1 cellular context compared by ENCODE assay signal in the genomic region with DNA sequence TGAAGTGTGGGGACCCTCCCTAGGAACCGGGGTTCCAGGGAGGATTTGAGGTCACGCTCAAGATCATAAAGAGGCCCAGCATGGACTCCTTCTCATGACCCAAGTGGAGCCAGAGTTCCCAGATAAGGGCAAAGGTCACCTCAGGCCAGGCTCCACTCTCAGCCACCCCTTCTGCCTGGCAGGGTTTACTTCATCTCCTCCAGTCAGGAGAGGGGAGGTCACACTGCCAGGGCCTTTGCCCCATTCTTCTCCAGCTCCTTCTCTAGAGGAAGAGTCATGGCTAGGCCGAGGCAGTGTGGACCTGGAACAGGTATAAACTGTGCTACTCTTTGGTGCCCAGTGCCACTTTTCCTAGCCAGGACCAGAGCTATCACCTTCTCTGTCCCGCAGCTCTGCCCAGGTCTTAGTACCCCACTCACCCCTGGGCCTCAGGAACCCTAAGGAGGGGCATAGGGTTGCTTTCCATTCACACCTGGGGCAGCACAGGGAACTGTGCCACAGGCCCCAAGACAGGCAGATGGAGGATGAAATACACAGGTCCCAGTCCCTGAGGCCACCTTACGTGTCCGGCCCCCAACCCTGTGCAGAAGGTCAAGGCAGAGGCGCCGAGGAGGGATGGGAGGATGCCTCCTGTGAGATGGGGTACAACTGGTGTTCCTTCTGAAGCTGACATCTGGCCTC.
TF ChIP-seq lines count a peak whose summit lies in the region.

No MANE protein-coding gene starts in this region.

TF ChIP-seq in A549, 52 proteins besides CTCF, POLR2A, EP300 and RAD21 (continued from another document):
- TF ChIP-seq KDM5A (IDR thresholded peaks at IDR 0.05) (no peak), MAZ (IDR thresholded peaks at IDR 0.05; ENCODE audit: borderline replicate concordance, low read depth, low read length) (no peak), KDM1A (IDR thresholded peaks at IDR 0.05; ENCODE audit: low read depth) (no peak), USF2 (IDR thresholded peaks at IDR 0.05) (no peak)
- TF ChIP-seq, protein P1, sequence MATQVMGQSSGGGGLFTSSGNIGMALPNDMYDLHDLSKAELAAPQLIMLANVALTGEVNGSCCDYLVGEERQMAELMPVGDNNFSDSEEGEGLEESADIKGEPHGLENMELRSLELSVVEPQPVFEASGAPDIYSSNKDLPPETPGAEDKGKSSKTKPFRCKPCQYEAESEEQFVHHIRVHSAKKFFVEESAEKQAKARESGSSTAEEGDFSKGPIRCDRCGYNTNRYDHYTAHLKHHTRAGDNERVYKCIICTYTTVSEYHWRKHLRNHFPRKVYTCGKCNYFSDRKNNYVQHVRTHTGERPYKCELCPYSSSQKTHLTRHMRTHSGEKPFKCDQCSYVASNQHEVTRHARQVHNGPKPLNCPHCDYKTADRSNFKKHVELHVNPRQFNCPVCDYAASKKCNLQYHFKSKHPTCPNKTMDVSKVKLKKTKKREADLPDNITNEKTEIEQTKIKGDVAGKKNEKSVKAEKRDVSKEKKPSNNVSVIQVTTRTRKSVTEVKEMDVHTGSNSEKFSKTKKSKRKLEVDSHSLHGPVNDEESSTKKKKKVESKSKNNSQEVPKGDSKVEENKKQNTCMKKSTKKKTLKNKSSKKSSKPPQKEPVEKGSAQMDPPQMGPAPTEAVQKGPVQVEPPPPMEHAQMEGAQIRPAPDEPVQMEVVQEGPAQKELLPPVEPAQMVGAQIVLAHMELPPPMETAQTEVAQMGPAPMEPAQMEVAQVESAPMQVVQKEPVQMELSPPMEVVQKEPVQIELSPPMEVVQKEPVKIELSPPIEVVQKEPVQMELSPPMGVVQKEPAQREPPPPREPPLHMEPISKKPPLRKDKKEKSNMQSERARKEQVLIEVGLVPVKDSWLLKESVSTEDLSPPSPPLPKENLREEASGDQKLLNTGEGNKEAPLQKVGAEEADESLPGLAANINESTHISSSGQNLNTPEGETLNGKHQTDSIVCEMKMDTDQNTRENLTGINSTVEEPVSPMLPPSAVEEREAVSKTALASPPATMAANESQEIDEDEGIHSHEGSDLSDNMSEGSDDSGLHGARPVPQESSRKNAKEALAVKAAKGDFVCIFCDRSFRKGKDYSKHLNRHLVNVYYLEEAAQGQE (IDR thresholded peaks at IDR 0.05): no peak
- TF ChIP-seq, protein P2, sequence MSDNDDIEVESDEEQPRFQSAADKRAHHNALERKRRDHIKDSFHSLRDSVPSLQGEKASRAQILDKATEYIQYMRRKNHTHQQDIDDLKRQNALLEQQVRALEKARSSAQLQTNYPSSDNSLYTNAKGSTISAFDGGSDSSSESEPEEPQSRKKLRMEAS (IDR thresholded peaks at IDR 0.05): no peak
